In genomic region chr19:44757057-44757734, GRCh38 we compare ENCODE assay signal across 2 cellular contexts.
TF ChIP-seq lines count a peak whose summit lies in the region.

No MANE protein-coding gene starts in this region.

TF ChIP-seq in A549, 52 proteins besides CTCF, POLR2A, EP300 and RAD21 (continued from another document):
- TF ChIP-seq HOXB5 (CRISPR knock-in tag; IDR thresholded peaks at IDR 0.05) = no peak
- no peak for TF ChIP-seq FOXS1 (CRISPR knock-in tag; IDR thresholded peaks at IDR 0.05)
- 0 out of 2 replicates have a peak, but pooled peaks have one; percentile 12 for TF ChIP-seq TFCP2L1 (CRISPR knock-in tag; IDR thresholded peaks at IDR 0.05)
- TF ChIP-seq USF2 (IDR thresholded peaks at IDR 0.05) = no peak
- no peak for TF ChIP-seq GATA3 (IDR thresholded peaks at IDR 0.05; ENCODE audit: borderline replicate concordance)
- no peak for TF ChIP-seq HMGXB4 (CRISPR knock-in tag; IDR thresholded peaks at IDR 0.05; ENCODE audit: borderline replicate concordance)
- no peak for TF ChIP-seq RCOR1 (IDR thresholded peaks at IDR 0.05; ENCODE audit: low read depth, low read length)
- TF ChIP-seq BHLHE40 (IDR thresholded peaks at IDR 0.05; ENCODE audit: low read depth, low read length) = no peak
- TF ChIP-seq FOSB (CRISPR knock-in tag; IDR thresholded peaks at IDR 0.05) = peak; percentile 49; the same call in 1 of the 2 replicates
- no peak for TF ChIP-seq MAFK (IDR thresholded peaks at IDR 0.05; ENCODE audit: partially characterized antibody)
- no peak for TF ChIP-seq PHF8 (IDR thresholded peaks at IDR 0.05; ENCODE audit: borderline replicate concordance, low read depth)
- TF ChIP-seq ZSCAN20 (CRISPR knock-in tag; IDR thresholded peaks at IDR 0.05) = no peak
- no peak for TF ChIP-seq MAX (IDR thresholded peaks at IDR 0.05)
- TF ChIP-seq CBX8 (IDR thresholded peaks at IDR 0.05) = no peak
- TF ChIP-seq EHF (CRISPR knock-in tag; IDR thresholded peaks at IDR 0.05) = 0 out of 2 replicates have a peak, but pooled peaks have one; percentile 71
- no peak for TF ChIP-seq EHMT2 (IDR thresholded peaks at IDR 0.05; ENCODE audit: low read depth)
- TF ChIP-seq HOXB13 (CRISPR knock-in tag; IDR thresholded peaks at IDR 0.05; ENCODE audit: low read depth) = no peak
- TF ChIP-seq KDM5A (IDR thresholded peaks at IDR 0.05) = no peak
- no peak for TF ChIP-seq CEBPB (IDR thresholded peaks at IDR 0.05)
- no peak for TF ChIP-seq ZNF302 (CRISPR knock-in tag; IDR thresholded peaks at IDR 0.05)
- TF ChIP-seq MAZ (IDR thresholded peaks at IDR 0.05; ENCODE audit: borderline replicate concordance, low read depth, low read length) = no peak
- no peak for TF ChIP-seq FOSL2 (IDR thresholded peaks at IDR 0.05)
- TF ChIP-seq FOSL2 (CRISPR knock-in tag; IDR thresholded peaks at IDR 0.05) = 0 out of 2 replicates have a peak, but pooled peaks have one; percentile 5

TF ChIP-seq in WTC11, 78 proteins besides CTCF, POLR2A, EP300 and RAD21 (continued from another document):
- no peak for TF ChIP-seq ZBTB43 (CRISPR knock-in tag; IDR thresholded peaks at IDR 0.05)
- TF ChIP-seq EMX1 (CRISPR knock-in tag; IDR thresholded peaks at IDR 0.05) = no peak
- no peak for TF ChIP-seq ATF6 (CRISPR knock-in tag; IDR thresholded peaks at IDR 0.05)
- no peak for TF ChIP-seq ZNF671 (CRISPR knock-in tag; IDR thresholded peaks at IDR 0.05)
- TF ChIP-seq ETV6 (CRISPR knock-in tag; IDR thresholded peaks at IDR 0.05) = no peak
- no peak for TF ChIP-seq FOXK1 (CRISPR knock-in tag; IDR thresholded peaks at IDR 0.05)
- TF ChIP-seq KAT7 (CRISPR knock-in tag; IDR thresholded peaks at IDR 0.05; ENCODE audit: borderline replicate concordance) = 0 out of 2 replicates have a peak, but pooled peaks have one; percentile 49
- 0 out of 2 replicates have a peak, but pooled peaks have one; percentile 53 for TF ChIP-seq MAX (CRISPR knock-in tag; IDR thresholded peaks at IDR 0.05)
